Comparison of ENCODE assay signal across 8 cellular contexts in genomic region chr1:172818841-172819527, GRCh38.
DNase-seq lines count a peak whose midpoint lies in the region; ATAC-seq and FAIRE-seq lines count a peak whose summit lies in the region.

No MANE protein-coding gene starts in this region.

- H3K36me3 ChIP-seq in small intestine (ENCODE audit: control insufficient read depth in 2 of 2, insufficient read depth in 2 of 2, low read length in 2 of 2) = no peaks in the 10 kb centered on the region

- no peak for FAIRE-seq in small intestine (lab: Jason Lieb, UNC)

- H3K36me3 Mint-ChIP-seq in activated T-cell treated with anti-CD3 and anti-CD28 coated beads, Interleukin-2, amount 50 U/mL, for 24 hours (ENCODE audit: low read depth) = peaks cover 4% of the 10 kb centered on the region

- H3K9me3 Mint-ChIP-seq in activated T-cell treated with anti-CD3 and anti-CD28 coated beads, Interleukin-2, amount 50 U/mL, for 24 hours = peaks cover 10% of the 10 kb centered on the region

- H3K4me1 ChIP-seq in small intestine (ENCODE audit: control insufficient read depth in 2 of 2, insufficient read depth in 1 of 2, low read depth in 1 of 2, low read length in 1 of 2) = no peaks in the 10 kb centered on the region

- peaks cover 40% of the 10 kb centered on the region for H3K4me1 Mint-ChIP-seq in activated T-cell treated with anti-CD3 and anti-CD28 coated beads, Interleukin-2, amount 50 U/mL, for 24 hours (ENCODE audit: low read depth)

- peak overlapping the region; percentile 38 for H3K4me3 Mint-ChIP-seq in activated T-cell treated with anti-CD3 and anti-CD28 coated beads, Interleukin-2, amount 50 U/mL, for 24 hours

- DNase-seq in CD1c-positive myeloid dendritic cell (ENCODE audit: extremely low spot score) (peak; percentile 91), small intestine (no peak), NCI-H2081 (lab: John Stamatoyannopoulos, UW) (no peak), hepatic stellate cell (ENCODE audit: low spot score) (no peak), GM03348 (ENCODE audit: low spot score) (no peak)
- peak; percentile 54 for DNase-seq in activated T-cell treated with anti-CD3 and anti-CD28 coated beads, Interleukin-2, amount 50 U/mL, for 24 hours

- H3K27me3 ChIP-seq in small intestine (ENCODE audit: control insufficient read depth in 2 of 2, insufficient read depth in 2 of 2, low read length in 2 of 2) = no peaks in the 10 kb centered on the region

- no peak overlapping the region for H3K4me3 ChIP-seq in small intestine (ENCODE audit: low read depth in 1 of 2, low read length in 2 of 2)

- H3K27ac ChIP-seq in small intestine (ENCODE audit: low read depth in 1 of 2, low read length in 1 of 2) = peak overlapping the region; percentile 81 to 90

- ATAC-seq in GM19455 (IDR thresholded peaks at IDR 0.05; ENCODE audit: unreplicated experiment) (peak; percentile 94), HG03469 (IDR thresholded peaks at IDR 0.05; ENCODE audit: unreplicated experiment) (peak; percentile 83)

- WGBS in small intestine, 3 donors = 54 to 79% (median 69%) methylated on average over 6 of the region's 6 CpGs

- no peaks in the 10 kb centered on the region for H3K9me3 ChIP-seq in small intestine (ENCODE audit: control insufficient read depth, low read depth)

- peaks cover 17% of the 10 kb centered on the region for H3K27me3 Mint-ChIP-seq in activated T-cell treated with anti-CD3 and anti-CD28 coated beads, Interleukin-2, amount 50 U/mL, for 24 hours

- H3K27ac Mint-ChIP-seq in activated T-cell treated with anti-CD3 and anti-CD28 coated beads, Interleukin-2, amount 50 U/mL, for 24 hours = peak overlapping the region; percentile 89

Comparison
In these comparisons a context has a peak if more than half of its experiments do, and no peak if none do; other contexts are left out.
1. DNase-seq: peak in CD1c-positive myeloid dendritic cell (single experiment) and activated T-cell treated with anti-CD3 and anti-CD28 coated beads, Interleukin-2, amount 50 U/mL, for 24 hours (single experiment); none in small intestine (single experiment), NCI-H2081 (0 of 2), hepatic stellate cell (single experiment) and GM03348 (single experiment).